In the genomic region with DNA sequence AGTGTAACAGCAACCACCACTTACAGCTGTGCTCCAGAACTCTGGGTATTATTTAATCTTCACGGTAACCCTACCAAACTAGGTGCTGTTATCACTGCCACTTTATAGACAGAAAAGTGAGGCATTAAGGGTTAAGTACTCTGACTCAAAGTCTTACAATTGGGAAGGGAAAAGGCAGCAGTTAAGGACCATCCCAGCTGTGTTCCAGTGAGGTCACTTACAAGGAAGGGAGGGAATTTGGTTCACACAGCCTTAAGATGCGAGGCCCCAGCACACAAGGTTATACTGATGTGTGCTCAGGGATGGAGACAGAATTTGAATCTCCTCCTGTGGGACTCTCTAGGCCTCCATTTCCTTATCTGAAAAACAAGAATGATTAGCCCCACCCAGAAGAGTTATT, we compare ENCODE assay signal across 10 cellular contexts. TPM values are rescaled to one million over a fixed set of nuclear protein-coding genes. Genes with fewer than 3 reads are reported as not detected.
DNase-seq lines count a peak whose midpoint lies in the region; ATAC-seq and TF ChIP-seq lines count a peak whose summit lies in the region.
"Had no signal": no experiment of that assay in that cellular context is flagged by ENCODE, and none has a peak within 500 bp of the region (broad histone marks: within the 10 kb centered on the region; RNA-seq: fewer than 3 reads in every experiment).

No MANE protein-coding gene starts in this region.

- H3K27ac Mint-ChIP-seq in neural progenitor cell, result no peak overlapping the region

- no peak overlapping the region for H3K4me2 ChIP-seq in neural progenitor cell

- peaks cover 20% of the 10 kb centered on the region for H3F3A ChIP-seq in neural progenitor cell (ENCODE audit: low read depth)

- peaks cover 29% of the 10 kb centered on the region for H3K4me1 Mint-ChIP-seq in neural progenitor cell

- H3K36me3 Mint-ChIP-seq in neural progenitor cell, result no peaks in the 10 kb centered on the region

- H3K27ac ChIP-seq in esophagus squamous epithelium (peak overlapping the region; percentile 83 to 90 (median 84)), neural progenitor cell (peak overlapping the region; percentile 36)

- no peak overlapping the region for H2AFZ ChIP-seq in neural progenitor cell (replicated peaks)

- H3K4me3 Mint-ChIP-seq in neural progenitor cell, result no peak overlapping the region

- H3K9me3 ChIP-seq in esophagus squamous epithelium (no peaks in the 10 kb centered on the region), neural progenitor cell (ENCODE audit: low read depth) (no peaks in the 10 kb centered on the region)

- DNase-seq in GM03348 (ENCODE audit: low spot score) (peak; percentile 27), RPMI7951 (ENCODE audit: low read depth) (peak; percentile 71), esophagus squamous epithelium (lab: John Stamatoyannopoulos, UW) (no peak), neural progenitor cell (ENCODE audit: low spot score) (no peak), NCI-H2081 treated with DMSO at 0.1 percent for 48 hours (lab: John Stamatoyannopoulos, UW) (no peak), C1 segment of cervical spinal cord (lab: John Stamatoyannopoulos, UW) (no peak)
- DNase-seq in effector CD8-positive, alpha-beta T cell (lab: John Stamatoyannopoulos, UW), result no peak
- DNase-seq: KG1, retina had no signal

- H3K36me3 ChIP-seq in esophagus squamous epithelium (no peaks in the 10 kb centered on the region), neural progenitor cell (no peaks in the 10 kb centered on the region)

- H3K4me3 ChIP-seq in esophagus squamous epithelium, result no peak overlapping the region
- H3K4me3 ChIP-seq in neural progenitor cell, result no peak overlapping the region

- H3K27me3 ChIP-seq in esophagus squamous epithelium, result no peaks in the 10 kb centered on the region
- H3K27me3 ChIP-seq in neural progenitor cell, result no peaks in the 10 kb centered on the region

- ATAC-seq in HG03439 (IDR thresholded peaks at IDR 0.05; ENCODE audit: unreplicated experiment), result no peak

- intact Hi-C loops in esophagus squamous epithelium (cut with DNase I), result no loop called here

- peaks cover 79% of the 10 kb centered on the region for H3K79me2 ChIP-seq in neural progenitor cell (ENCODE audit: low read depth)

- H4K20me1 ChIP-seq in neural progenitor cell (ENCODE audit: low read depth), result peaks cover 83% of the 10 kb centered on the region

- peaks cover 2% of the 10 kb centered on the region for H3K27me3 Mint-ChIP-seq in neural progenitor cell (ENCODE audit: insufficient read depth, low read depth)

- TF ChIP-seq CTCF in esophagus squamous epithelium (IDR thresholded peaks at IDR 0.05) (no peak), neural progenitor cell (IDR thresholded peaks at IDR 0.05) (no peak)

- peaks cover 46 to 84% (median 63%) of the 10 kb centered on the region in 3 donors for H3K4me1 ChIP-seq in esophagus squamous epithelium
- peaks cover 42% of the 10 kb centered on the region for H3K4me1 ChIP-seq in neural progenitor cell

- no peaks in the 10 kb centered on the region for H3K9me3 Mint-ChIP-seq in neural progenitor cell

- TF ChIP-seq POLR2A in esophagus squamous epithelium (IDR thresholded peaks at IDR 0.05), result no peak

- no peak overlapping the region for H3K9ac ChIP-seq in neural progenitor cell

- 33 to 62% methylated on average over 2 of the region's 2 CpGs for WGBS in esophagus squamous epithelium, 2 donors

RNA-seq across cellular contexts. Expression of a gene that starts 46.7 kb away (rescaled TPM):
- total RNA-seq in RPMI7951 (2014; rRNA removed; shearing (Covaris generic)), result 4.0 and 5.2 TPM in 2 replicates
- total RNA-seq in esophagus squamous epithelium (10 to 100 TPM in 3 of 4 donors, 1 to 10 TPM in 1; 5.5 to 13.8 (median 11.5) TPM), neural progenitor cell (ENCODE audit: low replicate concordance) (8.3 and 12.3 TPM in 2 replicates)

Comparison
In these comparisons a context has a peak if more than half of its experiments do, and no peak if none do; other contexts are left out.
1. DNase-seq: peak in GM03348 (single experiment) and RPMI7951 (single experiment); none in esophagus squamous epithelium (single experiment), neural progenitor cell (single experiment), effector CD8-positive, alpha-beta T cell (single experiment), NCI-H2081 treated with DMSO at 0.1 percent for 48 hours (single experiment) and C1 segment of cervical spinal cord (0 of 14).